Comparison of ENCODE assay signal across 10 cellular contexts in genomic region chr5:169416583-169417196, GRCh38.
DNase-seq lines count a peak whose midpoint lies in the region; ATAC-seq and FAIRE-seq lines count a peak whose summit lies in the region.
"Had no signal": no experiment of that assay in that cellular context is flagged by ENCODE, and none has a peak within 500 bp of the region (broad histone marks: within the 10 kb centered on the region; RNA-seq: fewer than 3 reads in every experiment).

No MANE protein-coding gene starts in this region.

- FAIRE-seq in small intestine (lab: Jason Lieb, UNC) = no peak
- FAIRE-seq: A549 had no signal

- peak; percentile 73 for ATAC-seq in HG03159 (IDR thresholded peaks at IDR 0.05; ENCODE audit: unreplicated experiment)
- ATAC-seq: A549 had no signal

- H3K36me3 ChIP-seq in small intestine (ENCODE audit: control insufficient read depth in 2 of 2, insufficient read depth in 2 of 2, low read length in 2 of 2) = no peaks in the 10 kb centered on the region

- DNase-seq in NCI-H1105 (lab: John Stamatoyannopoulos, UW) = peak; percentile 0
- DNase-seq in NCI-H1105 treated with DMSO at 0.1 percent for 48 hours (lab: John Stamatoyannopoulos, UW) = no peak
- DNase-seq in brain pericyte (ENCODE audit: low read depth, low spot score) = peak; percentile 50
- peak; percentile 33 for DNase-seq in retina
- DNase-seq in small intestine = no peak
- DNase-seq in Ammon's horn (ENCODE audit: low spot score) = no peak
- no peak for DNase-seq in NCI-H1930 (lab: John Stamatoyannopoulos, UW)
- DNase-seq: naive B cell had no signal

- H3K4me3 ChIP-seq in small intestine (ENCODE audit: low read depth in 1 of 2, low read length in 2 of 2) = no peak overlapping the region
- H3K4me3 ChIP-seq: A549 had no signal

- H3K9me3 ChIP-seq in small intestine (ENCODE audit: control insufficient read depth, low read depth) = no peaks in the 10 kb centered on the region

- no peaks in the 10 kb centered on the region for H3K4me1 ChIP-seq in small intestine (ENCODE audit: control insufficient read depth in 2 of 2, insufficient read depth in 1 of 2, low read depth in 1 of 2, low read length in 1 of 2)

- H3K27ac ChIP-seq in small intestine (ENCODE audit: low read depth in 1 of 2, low read length in 1 of 2) = no peak overlapping the region
- H3K27ac ChIP-seq: A549 had no signal

- 58 to 67% (median 66%) methylated on average over 15 of the region's 15 CpGs for WGBS in small intestine, 3 donors

- H3K27me3 ChIP-seq in small intestine (ENCODE audit: control insufficient read depth in 2 of 2, insufficient read depth in 2 of 2, low read length in 2 of 2) = no peaks in the 10 kb centered on the region

Comparison
In these comparisons a context has a peak if more than half of its experiments do, and no peak if none do; other contexts are left out.
1. DNase-seq: peak in NCI-H1105 (single experiment), brain pericyte (single experiment) and retina (single experiment); none in NCI-H1105 treated with DMSO at 0.1 percent for 48 hours (single experiment), small intestine (single experiment), Ammon's horn (single experiment) and NCI-H1930 (0 of 2).